Comparison of ENCODE assay signal across 11 cellular contexts in genomic region chr10:44995581-44995913, GRCh38. TPM values are rescaled to one million over a fixed set of nuclear protein-coding genes. Genes with fewer than 3 reads are reported as not detected.
DNase-seq lines count a peak whose midpoint lies in the region; ATAC-seq and TF ChIP-seq lines count a peak whose summit lies in the region.
"Had no signal": no experiment of that assay in that cellular context is flagged by ENCODE, and none has a peak within 500 bp of the region (broad histone marks: within the 10 kb centered on the region; RNA-seq: fewer than 3 reads in every experiment).

No MANE protein-coding gene starts in this region.

- BruUV-seq in MCF 10A (replicated peaks; lab: Mats Ljungman, UMichigan) (no TSS peak), mammary epithelial cell (replicated peaks; lab: Mats Ljungman, UMichigan) (no TSS peak)

- H3K4me3 Mint-ChIP-seq in MCF 10A (ENCODE audit: unreplicated experiment): no peak overlapping the region
- no peak overlapping the region for H3K4me3 Mint-ChIP-seq in natural killer cell treated with Interleukin-12 subunit alpha and Interleukin-12 subunit beta and Interleukin-15 and Interleukin-18, amount 100 ng/mL, for 72 hours

- H3K27me3 Mint-ChIP-seq in MCF 10A (ENCODE audit: insufficient read depth, unreplicated experiment): no peaks in the 10 kb centered on the region
- no peaks in the 10 kb centered on the region for H3K27me3 Mint-ChIP-seq in natural killer cell treated with Interleukin-12 subunit alpha and Interleukin-12 subunit beta and Interleukin-15 and Interleukin-18, amount 100 ng/mL, for 72 hours

- H4K20me1 ChIP-seq in mammary epithelial cell (ENCODE audit: insufficient read depth, low read length): no peaks in the 10 kb centered on the region

- no peaks in the 10 kb centered on the region for H3K9me3 Mint-ChIP-seq in MCF 10A (ENCODE audit: unreplicated experiment)
- H3K9me3 Mint-ChIP-seq in natural killer cell treated with Interleukin-12 subunit alpha and Interleukin-12 subunit beta and Interleukin-15 and Interleukin-18, amount 100 ng/mL, for 72 hours: no peaks in the 10 kb centered on the region

- intact Hi-C loops in MCF 10A (cut with micrococcal nuclease) (no loop called here), mammary epithelial cell (cut with micrococcal nuclease) (no loop called here), upper lobe of right lung (cut with DNase I) (no loop called here), left colon (cut with DNase I, micrococcal nuclease) (no loop called here)

- H3K27me3 ChIP-seq in mammary epithelial cell (ENCODE audit: insufficient read depth, low read length): no peaks in the 10 kb centered on the region
- H3K27me3 ChIP-seq in upper lobe of right lung: no peaks in the 10 kb centered on the region

- DNase-seq in MCF 10A (ENCODE audit: unreplicated experiment): no peak
- no peak for DNase-seq in mammary epithelial cell
- DNase-seq in natural killer cell treated with Interleukin-12 subunit alpha and Interleukin-12 subunit beta and Interleukin-15 and Interleukin-18, amount 100 ng/mL, for 72 hours (ENCODE audit: low spot score): no peak
- DNase-seq in upper lobe of right lung: no peak
- no peak for DNase-seq in LoVo (ENCODE audit: low spot score)
- no peak for DNase-seq in DMS153 (lab: John Stamatoyannopoulos, UW)
- no peak for DNase-seq in left colon
- DNase-seq: activated CD8-positive, alpha-beta memory T cell treated with anti-CD3 and anti-CD28 coated beads, Interleukin-2, amount 50 U/mL, for 4 hours; central memory CD4-positive, alpha-beta T cell; stimulated activated CD4-positive, alpha-beta T cell treated with anti-CD3 and anti-CD28 coated beads, Interleukin-2, amount 100 ng/mL, for 48 hours had no signal

- H3K27ac Mint-ChIP-seq in MCF 10A (ENCODE audit: low read depth, unreplicated experiment): peak overlapping the region; percentile 77
- peak overlapping the region; percentile 42 to 53 for H3K27ac Mint-ChIP-seq in natural killer cell treated with Interleukin-12 subunit alpha and Interleukin-12 subunit beta and Interleukin-15 and Interleukin-18, amount 100 ng/mL, for 72 hours

- H3K4me2 ChIP-seq in mammary epithelial cell (ENCODE audit: insufficient read depth, low read depth, low read length): no peak overlapping the region

- H3K4me1 ChIP-seq in mammary epithelial cell (ENCODE audit: insufficient read depth, low read length) (no peaks in the 10 kb centered on the region), upper lobe of right lung (peaks cover 79% of the 10 kb centered on the region)

- H3K9me3 ChIP-seq in mammary epithelial cell (replicated peaks; ENCODE audit: insufficient read depth, low read length) (no peaks in the 10 kb centered on the region), upper lobe of right lung (no peaks in the 10 kb centered on the region)

- POLR2A ChIA-PET in MCF 10A (lab: Yijun Ruan, JAX): interaction anchor here (0.9 kb wide), 1 partner anchor 15 kb away, joined by 4 read pairs; no protein-coding TSS in a partner anchor

- CTCF ChIA-PET in MCF 10A (lab: Yijun Ruan, JAX): interaction anchor here (0.6 to 1.3 kb wide), 4 partner anchors 9 to 1916 kb away, joined by 3 to 4 read pairs (median 3); no protein-coding TSS in a partner anchor
- CTCF ChIA-PET in mammary epithelial cell (lab: Charles Lee; ENCODE audit: low non-redundant PET): no interaction called here

- H3K36me3 ChIP-seq in mammary epithelial cell (ENCODE audit: insufficient read depth, low read length) (no peaks in the 10 kb centered on the region), upper lobe of right lung (peaks cover 6% of the 10 kb centered on the region)

- dilution Hi-C loops in mammary epithelial cell (cut with HindIII; ENCODE audit: low sequenced_read_pairs): loop anchor here (5.0 kb wide), 1 partner anchor 33 kb away; no protein-coding TSS in a partner anchor

- H3K27ac ChIP-seq in mammary epithelial cell (ENCODE audit: insufficient read depth, low read depth, low read length) (no peak overlapping the region), cingulate gyrus (ENCODE audit: low read depth, low read length) (peak overlapping the region; percentile 95), upper lobe of right lung (peak overlapping the region; percentile 78)

- in situ Hi-C loops in mammary epithelial cell (cut with MboI; ENCODE audit: low sequenced_read_pairs in 2 of 2): no loop called here

- H3K4me3 ChIP-seq in mammary epithelial cell (replicated peaks in 1 of 3; ENCODE audit: insufficient read depth in 1 of 3, low read depth in 2 of 3, low read length in 3 of 3) (no peak overlapping the region), upper lobe of right lung (no peak overlapping the region)

- H3K4me1 Mint-ChIP-seq in MCF 10A (ENCODE audit: insufficient read depth, unreplicated experiment): peaks cover 34% of the 10 kb centered on the region
- H3K4me1 Mint-ChIP-seq in natural killer cell treated with Interleukin-12 subunit alpha and Interleukin-12 subunit beta and Interleukin-15 and Interleukin-18, amount 100 ng/mL, for 72 hours (ENCODE audit: low read depth in 2 of 2): peaks cover 27 to 28% of the 10 kb centered on the region in 2 donors

- no peak overlapping the region for H3K9ac ChIP-seq in mammary epithelial cell (ENCODE audit: insufficient read depth, low read length)

- H3K79me2 ChIP-seq in mammary epithelial cell (ENCODE audit: insufficient read depth, low read length): no peaks in the 10 kb centered on the region

- H3K36me3 Mint-ChIP-seq in MCF 10A (ENCODE audit: insufficient read depth, unreplicated experiment): peaks cover 3% of the 10 kb centered on the region
- H3K36me3 Mint-ChIP-seq in natural killer cell treated with Interleukin-12 subunit alpha and Interleukin-12 subunit beta and Interleukin-15 and Interleukin-18, amount 100 ng/mL, for 72 hours: no peaks in the 10 kb centered on the region

- no peak overlapping the region for H2AFZ ChIP-seq in mammary epithelial cell (ENCODE audit: low read depth, low read length)

- TF ChIP-seq CTCF in MCF 10A (IDR thresholded peaks at IDR 0.05; ENCODE audit: unreplicated experiment) (no peak), mammary epithelial cell (conservative IDR thresholded peaks at IDR 0.05 in 1 of 2, IDR thresholded peaks at IDR 0.05 in 1 of 2; ENCODE audit: extremely low read depth in 1 of 2, insufficient read depth in 1 of 2, low read depth in 1 of 2, low read length in 2 of 2) (no peak), upper lobe of right lung (IDR thresholded peaks at IDR 0.05) (no peak)

- ATAC-seq in natural killer cell treated with Interleukin-12 subunit alpha and Interleukin-12 subunit beta and Interleukin-15 and Interleukin-18, amount 100 ng/mL, for 72 hours: no peak
- ATAC-seq in upper lobe of right lung: no peak
- no peak for ATAC-seq in left colon

- WGBS in mammary epithelial cell (ENCODE audit: low coverage, missing lambda C conversion rate): 100% methylated on average over 4 of the region's 4 CpGs

RNA-seq across cellular contexts. Expression of gene ZNF22, which starts 5.2 kb away (rescaled TPM):
- total RNA-seq in MCF 10A (2022) (7.2 and 8.5 TPM in 2 replicates), mammary epithelial cell (1 to 10 TPM; 7.2 to 7.7 TPM), upper lobe of right lung (26.9 TPM), left colon (10 to 100 TPM in 1 of 2 donors, 1 to 10 TPM in 1; 9.8 to 15.7 TPM)
- 2.7 TPM for polyA plus RNA-seq in mammary epithelial cell
- polyA minus RNA-seq in mammary epithelial cell: 1.9 TPM
- 10 to 100 TPM; 22.7 to 29.0 TPM for total RNA-seq in natural killer cell treated with Interleukin-12 subunit alpha and Interleukin-12 subunit beta and Interleukin-15 and Interleukin-18, amount 100 ng/mL, for 72 hours

RNA-seq across cellular contexts. Expression of gene DEPP1, which starts 16.9 kb away (rescaled TPM):
- total RNA-seq in MCF 10A (2022): 0.76 and 0.84 TPM in 2 replicates
- total RNA-seq in mammary epithelial cell: 10 to 100 TPM; 25.0 to 45.6 TPM
- 139 TPM for polyA plus RNA-seq in mammary epithelial cell
- polyA minus RNA-seq in mammary epithelial cell: 230 TPM
- total RNA-seq in natural killer cell treated with Interleukin-12 subunit alpha and Interleukin-12 subunit beta and Interleukin-15 and Interleukin-18, amount 100 ng/mL, for 72 hours: under 1 TPM; 0.31 to 0.53 TPM
- 160 TPM for total RNA-seq in upper lobe of right lung
- total RNA-seq in left colon: 10 to 100 TPM; 13.4 to 17.1 TPM

RNA-seq across cellular contexts. Expression of gene RASSF4, which starts 35.9 kb away (rescaled TPM):
- total RNA-seq in MCF 10A (2022): 0.22 TPM in 1 of 2 replicates, not detected in the other
- 1 to 10 TPM; 1.4 to 4.0 TPM for total RNA-seq in mammary epithelial cell
- polyA plus RNA-seq in mammary epithelial cell: 3.4 TPM
- 8.9 TPM for polyA minus RNA-seq in mammary epithelial cell
- 10 to 100 TPM in 1 of 2 donors, 1 to 10 TPM in 1; 9.3 to 44.9 TPM for total RNA-seq in natural killer cell treated with Interleukin-12 subunit alpha and Interleukin-12 subunit beta and Interleukin-15 and Interleukin-18, amount 100 ng/mL, for 72 hours
- 40.9 TPM for total RNA-seq in upper lobe of right lung
- total RNA-seq in left colon: 10 to 100 TPM; 29.4 to 44.7 TPM
